In the genomic region with DNA sequence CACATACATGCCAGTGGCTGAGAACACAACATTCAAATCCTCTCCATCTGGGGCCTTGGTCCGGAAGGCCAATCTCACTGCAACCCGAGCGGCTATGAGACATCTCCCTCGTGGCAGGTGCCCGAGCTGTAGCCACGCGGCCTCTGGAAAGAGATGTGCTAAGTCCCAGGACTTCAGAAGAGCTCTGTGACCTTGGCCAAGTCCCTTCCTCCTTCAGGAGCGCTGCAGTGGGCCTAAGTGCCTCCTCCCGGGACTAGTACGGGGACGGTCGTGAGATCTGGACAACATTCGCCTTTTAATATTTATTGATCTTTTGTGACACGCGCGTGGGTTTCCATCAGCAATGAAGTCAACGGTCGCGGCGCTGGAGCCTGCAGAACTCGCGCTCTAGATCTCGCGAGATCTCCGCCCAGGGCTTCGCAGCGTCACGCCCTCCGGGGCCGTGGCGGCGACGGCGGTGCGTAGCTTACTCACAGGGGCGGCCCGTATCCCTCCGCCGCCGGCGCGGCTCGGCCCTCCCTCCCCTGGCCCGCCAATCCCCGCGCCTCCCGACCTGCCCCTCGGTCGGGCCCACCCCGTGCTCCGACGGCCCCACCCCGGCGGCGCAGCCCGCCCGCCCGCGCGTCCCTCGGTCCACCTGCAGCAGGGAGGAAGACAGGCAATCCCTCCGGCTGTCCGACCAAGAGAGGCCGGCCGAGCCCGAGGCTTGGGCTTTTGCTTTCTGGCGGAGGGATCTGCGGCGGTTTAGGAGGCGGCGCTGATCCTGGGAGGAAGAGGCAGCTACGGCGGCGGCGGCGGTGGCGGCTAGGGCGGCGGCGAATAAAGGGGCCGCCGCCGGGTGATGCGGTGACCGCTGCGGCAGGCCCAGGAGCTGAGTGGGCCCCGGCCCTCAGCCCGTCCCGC, we compare ENCODE assay signal across 8 cellular contexts. TPM values are rescaled to one million over a fixed set of nuclear protein-coding genes. Genes with fewer than 3 reads are reported as not detected.
A peak's percentile ranks its signal among the peaks of the same experiment; 100 is the strongest.
DNase-seq lines count a peak whose midpoint lies in the region; ATAC-seq and TF ChIP-seq lines count a peak whose summit lies in the region.

A gene (plus strand): TSS at position 588 of the 903 bp plus-strand sequence. CDS start 453 bp downstream, outside the sequence.

- peaks cover 14% of the 10 kb centered on the region for H3K79me1 ChIP-seq in trophoblast cell (ENCODE audit: low read length)

- H3K27me3 Mint-ChIP-seq in T-cell: no peaks in the 10 kb centered on the region

- peak within 1 kb of the TSS; percentile 93 for H3K18ac ChIP-seq in trophoblast cell (ENCODE audit: low read length)

- TF ChIP-seq EP300 in tibial nerve (IDR thresholded peaks at IDR 0.05): peak; percentile 41 to 86

- no peaks in the 10 kb centered on the region for H3K9me3 ChIP-seq in trophoblast cell (ENCODE audit: insufficient read depth, low read depth, low read length)
- H3K9me3 ChIP-seq in tibial nerve: no peaks in the 10 kb centered on the region

- H3K4me3 Mint-ChIP-seq in T-cell: peak within 1 kb of the TSS; percentile 98 to 99 (median 98)

- H3K27me3 ChIP-seq in trophoblast cell (ENCODE audit: insufficient read depth, low read length) (no peaks in the 10 kb centered on the region), tibial nerve (no peaks in the 10 kb centered on the region)

- H3K4me2 ChIP-seq in trophoblast cell (ENCODE audit: low read length): peak within 1 kb of the TSS; percentile 82

- peak within 1 kb of the TSS; percentile 29 for H2BK12ac ChIP-seq in trophoblast cell (ENCODE audit: low read length)

- H2BK120ac ChIP-seq in trophoblast cell (ENCODE audit: insufficient read depth, low read length, poor library complexity): peak within 1 kb of the TSS; percentile 71

- in situ Hi-C loops in GM13976 (cut with MboI; ENCODE audit: low sequenced_read_pairs, unreplicated experiment): no loop called here

- H4K91ac ChIP-seq in trophoblast cell (ENCODE audit: low read depth, low read length): peak within 1 kb of the TSS; percentile 86

- H3K27ac Mint-ChIP-seq in T-cell: peak within 1 kb of the TSS; percentile 96 to 98

- no peaks in the 10 kb centered on the region for H3K9me3 Mint-ChIP-seq in T-cell

- peak within 1 kb of the TSS; percentile 95 for H2BK5ac ChIP-seq in trophoblast cell (ENCODE audit: low read depth, low read length, poor library complexity)

- peak within 1 kb of the TSS; percentile 95 for H3K14ac ChIP-seq in trophoblast cell (ENCODE audit: low read length)

- H3K4me1 ChIP-seq in trophoblast cell (ENCODE audit: control insufficient read depth in 1 of 2, insufficient read depth in 2 of 2, low read length in 2 of 2) (peaks cover 0 to 6% of the 10 kb centered on the region in 2 experiments), tibial nerve (peaks cover 0 to 45% (median 28%) of the 10 kb centered on the region in 4 donors)

- H4K8ac ChIP-seq in trophoblast cell (ENCODE audit: low read depth, low read length): peak within 1 kb of the TSS; percentile 99

- H3K4me1 Mint-ChIP-seq in T-cell: peaks cover 40 to 45% (median 43%) of the 10 kb centered on the region in 3 donors

- no peak for TF ChIP-seq CTCF in GM13976 (IDR thresholded peaks at IDR 0.05; ENCODE audit: borderline replicate concordance, control extremely low read depth, extremely low read depth, insufficient read depth, missing control alignments)
- TF ChIP-seq CTCF in tibial nerve (IDR thresholded peaks at IDR 0.05): peak in 1 of 5 experiments; percentile 34

- peak within 1 kb of the TSS; percentile 90 for H3K4ac ChIP-seq in trophoblast cell (ENCODE audit: low read depth, low read length)

- peak within 1 kb of the TSS; percentile 96 for H2AFZ ChIP-seq in trophoblast cell (ENCODE audit: insufficient read depth, low read length, poor library complexity)

- intact Hi-C loops in cardiac septum (cut with DNase I): no loop called here

- peak; percentile 62 to 77 for TF ChIP-seq POLR2A in tibial nerve (IDR thresholded peaks at IDR 0.05)

- peaks cover 4 to 5% of the 10 kb centered on the region in 2 experiments for H3K36me3 ChIP-seq in trophoblast cell (ENCODE audit: control insufficient read depth in 1 of 2, insufficient read depth in 2 of 2, low read length in 2 of 2)
- H3K36me3 ChIP-seq in tibial nerve: no peaks in the 10 kb centered on the region

- no peak within 1 kb of the TSS for H3K23ac ChIP-seq in trophoblast cell (ENCODE audit: low read length)

- DNase-seq in GM13976 (ENCODE audit: low spot score) (peak; percentile 97), NCI-H146 (lab: John Stamatoyannopoulos, UW) (peak; percentile 94), T-cell (peak; percentile 92 to 98 (median 96)), cardiac septum (ENCODE audit: low spot score) (peak; percentile 99), trophoblast cell (peak; percentile 97 to 99), tibial nerve (ENCODE audit: low spot score in 2 of 2) (peak; percentile 95 to 96)

- peaks cover 9% of the 10 kb centered on the region for H3K36me3 Mint-ChIP-seq in T-cell

- peak within 1 kb of the TSS; percentile 77 for H2AK5ac ChIP-seq in trophoblast cell (ENCODE audit: low read length)

- H3K9ac ChIP-seq in trophoblast cell (ENCODE audit: low read length): peak within 1 kb of the TSS; percentile 98

- CTCF ChIA-PET in T-cell (lab: Charles Lee): interaction anchor here (0.6 to 1.3 kb wide), 8 partner anchors 10 to 256 kb away, joined by 3 to 10 read pairs (median 4); no protein-coding TSS in a partner anchor

- peaks cover 24% of the 10 kb centered on the region for H3K79me2 ChIP-seq in trophoblast cell (ENCODE audit: control insufficient read depth, insufficient read depth, low read length, poor library complexity)

- H3K4me3 ChIP-seq in trophoblast cell (ENCODE audit: low read depth, low read length) (peak within 1 kb of the TSS; percentile 96), tibial nerve (peak within 1 kb of the TSS; percentile 88 to 99 (median 94))

- POLR2A ChIA-PET in T-cell (lab: Charles Lee): interaction anchor here (0.7 to 0.8 kb wide), 4 partner anchors 11 to 73 kb away, joined by 4 to 19 read pairs (median 6); no protein-coding TSS in a partner anchor

- ATAC-seq in HG02852 (IDR thresholded peaks at IDR 0.05; ENCODE audit: unreplicated experiment) (peak; percentile 73), T-cell (replicated peaks in 1 of 4) (peak; percentile 85 to 89 (median 86))

- 0 to 1% (median 1%) methylated on average over 78 to 89 of the region's 89 CpGs for WGBS in adipose tissue, 3 donors
- no CpG with 5 or more reads among the region's 89 CpGs for WGBS in trophoblast cell (ENCODE audit: extremely low coverage, insufficient coverage, insufficient read length)
- 2% methylated on average over 12 to 20 of the region's 89 CpGs for WGBS in tibial nerve, 2 donors

- H3K27ac ChIP-seq in adipose tissue (ENCODE audit: low read depth, low read length): peak within 1 kb of the TSS; percentile 86
- peak within 1 kb of the TSS; percentile 91 for H3K27ac ChIP-seq in trophoblast cell (ENCODE audit: low read depth, low read length)
- peak within 1 kb of the TSS; percentile 95 to 99 (median 96) for H3K27ac ChIP-seq in tibial nerve

- peak within 1 kb of the TSS; percentile 98 for H4K12ac ChIP-seq in trophoblast cell (ENCODE audit: low read depth, low read length)

RNA-seq across cellular contexts. Expression of the gene that starts here (rescaled TPM):
- total RNA-seq in T-cell: 100 to 1,000 TPM; 138 to 176 (median 152) TPM
- 10 to 100 TPM; 49.3 to 71.6 (median 68.6) TPM for polyA plus RNA-seq in adipose tissue
- total RNA-seq in cardiac septum: 124 TPM
- polyA plus RNA-seq in trophoblast cell (2013): 113 and 115 TPM in 2 replicates
- total RNA-seq in tibial nerve: 100 to 1,000 TPM in 2 of 4 donors, 10 to 100 TPM in 2; 85.9 to 118 (median 99.7) TPM

Comparison
In these comparisons a context has a peak if more than half of its experiments do, and no peak if none do; other contexts are left out.
1. Peak in every context shown above with its lines: DNase-seq, ATAC-seq, H3K4me3 ChIP-seq and H3K27ac ChIP-seq.